Comparison of ENCODE assay signal across 1 cellular context in genomic region chr5:83167506-83167905, GRCh38.
TF ChIP-seq lines count a peak whose summit lies in the region.

No MANE protein-coding gene starts in this region.

TF ChIP-seq in GM23338, 12 proteins besides CTCF, POLR2A, EP300 and RAD21:
- no peak for TF ChIP-seq ZNF462 (CRISPR knock-in tag; IDR thresholded peaks at IDR 0.05)
- no peak for TF ChIP-seq EZH2 (IDR thresholded peaks at IDR 0.05; ENCODE audit: low read depth, unreplicated experiment)
- no peak for TF ChIP-seq ZNF114 (CRISPR knock-in tag; IDR thresholded peaks at IDR 0.05)
- TF ChIP-seq STAT1 (IDR thresholded peaks at IDR 0.05; ENCODE audit: unreplicated experiment), result no peak
- TF ChIP-seq ZNF331 (CRISPR knock-in tag; IDR thresholded peaks at IDR 0.05; ENCODE audit: low read depth), result no peak
- TF ChIP-seq EZH2phosphoT487 (IDR thresholded peaks at IDR 0.05; ENCODE audit: unreplicated experiment), result no peak
- no peak for TF ChIP-seq POLR2AphosphoS5 (IDR thresholded peaks at IDR 0.05; ENCODE audit: low read depth)
- TF ChIP-seq REST (IDR thresholded peaks at IDR 0.05; ENCODE audit: unreplicated experiment), result no peak
- TF ChIP-seq ETS1 (IDR thresholded peaks at IDR 0.05), result no peak
- TF ChIP-seq JUNB (IDR thresholded peaks at IDR 0.05; ENCODE audit: unreplicated experiment), result no peak
- TF ChIP-seq NANOG (IDR thresholded peaks at IDR 0.05; ENCODE audit: borderline replicate concordance), result no peak
- TF ChIP-seq CREB1 (CRISPR knock-in tag; IDR thresholded peaks at IDR 0.05; ENCODE audit: low read depth), result no peak
